Comparison of ENCODE assay signal across 19 cellular contexts in genomic region chr1:173488001-173488400, GRCh38.
"Had no signal": no experiment of that assay in that cellular context is flagged by ENCODE, and none has a peak within 500 bp of the region (broad histone marks: within the 10 kb centered on the region; RNA-seq: fewer than 3 reads in every experiment).

No MANE protein-coding gene starts in this region.

- H3K9me3 ChIP-seq: left lung, sigmoid colon, thyroid gland had no signal

- H3K4me3 ChIP-seq: left lung, lung, sigmoid colon, thyroid gland had no signal

- H3K27me3 Mint-ChIP-seq: brain; naive thymus-derived CD4-positive, alpha-beta T cell had no signal

- H3K4me1 ChIP-seq: left lung, sigmoid colon, thyroid gland had no signal

- H3K4me1 Mint-ChIP-seq: brain, immature natural killer cell had no signal

- ATAC-seq: activated naive CD4-positive, alpha-beta T cell treated with anti-CD3 and anti-CD28 coated beads, Interleukin-2, amount 50 U/mL, for 72 hours; activated T-cell treated with anti-CD3 and anti-CD28 coated beads, Interleukin-2, amount 50 U/mL, for 72 hours; left lung; naive thymus-derived CD4-positive, alpha-beta T cell had no signal

- H3K4me3 Mint-ChIP-seq: activated T-cell treated with anti-CD3 and anti-CD28 coated beads, Interleukin-2, amount 50 U/mL, for 72 hours; brain; immature natural killer cell; naive thymus-derived CD4-positive, alpha-beta T cell had no signal

- DNase-seq: activated CD4-positive, alpha-beta T cell treated with anti-CD3 and anti-CD28 coated beads, Interleukin-2, amount 50 U/mL, for 48 hours; activated CD4-positive, CD25-positive, alpha-beta regulatory T cell treated with anti-CD3 and anti-CD28 coated beads, Interleukin-2, amount 50 U/mL, for 72 hours; activated effector memory CD4-positive, alpha-beta T cell treated with Interleukin-2 at 50 U/mL for 16 hours; activated T-cell treated with anti-CD3 and anti-CD28 coated beads, Interleukin-2, amount 50 U/mL, for 72 hours; aorta; foreskin melanocyte; immature natural killer cell; left lung; naive thymus-derived CD4-positive, alpha-beta T cell; retina; sigmoid colon; stimulated activated CD4-positive, alpha-beta T cell treated with anti-CD3 and anti-CD28 coated beads, Interleukin-4, amount 100 ng/mL, for 1 hour; stimulated activated naive CD4-positive, alpha-beta T cell treated with Interleukin-2 at 50 U/mL for 16 hours; substantia nigra; thyroid gland; WERI-Rb-1 had no signal

- H3K27me3 ChIP-seq: left lung, sigmoid colon, thyroid gland had no signal

- H3K27ac Mint-ChIP-seq: activated T-cell treated with anti-CD3 and anti-CD28 coated beads, Interleukin-2, amount 50 U/mL, for 72 hours had no signal

- H3K9me3 Mint-ChIP-seq: activated naive CD4-positive, alpha-beta T cell treated with anti-CD3 and anti-CD28 coated beads, Interleukin-2, amount 50 U/mL, for 72 hours; activated T-cell treated with anti-CD3 and anti-CD28 coated beads, Interleukin-2, amount 50 U/mL, for 72 hours; brain; immature natural killer cell had no signal

- H3K27ac ChIP-seq: left lung, sigmoid colon, thyroid gland, WERI-Rb-1 had no signal
